Comparison of ENCODE assay signal across 8 cellular contexts in genomic region chr7:151381333-151382078, GRCh38. TPM values are rescaled to one million over a fixed set of nuclear protein-coding genes. Genes with fewer than 3 reads are reported as not detected.
DNase-seq lines count a peak whose midpoint lies in the region; TF ChIP-seq lines count a peak whose summit lies in the region.

No MANE protein-coding gene starts in this region.

- H3K4me1 ChIP-seq in endodermal cell (ENCODE audit: control insufficient read depth, insufficient read depth, low read length) (peaks cover 3% of the 10 kb centered on the region), sigmoid colon (peaks cover 0 to 20% (median 18%) of the 10 kb centered on the region in 4 donors)

- H3K27ac ChIP-seq in VCaP (peak overlapping the region; percentile 4; the same call in 1 of the 2 replicates), endodermal cell (ENCODE audit: low read depth, low read length) (no peak overlapping the region), sigmoid colon (peak overlapping the region in 1 of 4 donors; percentile 23)

- TF ChIP-seq CTCF in GM20000 (IDR thresholded peaks at IDR 0.05; ENCODE audit: extremely low read depth, missing control alignments) (no peak), VCaP (conservative IDR thresholded peaks at IDR 0.05) (no peak), endodermal cell (conservative IDR thresholded peaks at IDR 0.05) (no peak), sigmoid colon (IDR thresholded peaks at IDR 0.05) (no peak)

- no peaks in the 10 kb centered on the region for H3K9me3 Mint-ChIP-seq in endodermal cell

- no peak overlapping the region for H3K27ac Mint-ChIP-seq in endodermal cell

- 28 to 37% methylated on average over 28 to 83 of the region's 83 CpGs for WGBS in endodermal cell (ENCODE audit: insufficient coverage in 1 of 2, insufficient read length in 1 of 2), 2 experiments
- WGBS in sigmoid colon, 2 donors = 4% methylated on average over 83 of the region's 83 CpGs

- H3K9me3 ChIP-seq in endodermal cell (ENCODE audit: control insufficient read depth, low read length) (no peaks in the 10 kb centered on the region), sigmoid colon (no peaks in the 10 kb centered on the region)

- H3K36me3 Mint-ChIP-seq in endodermal cell (ENCODE audit: low read depth) = peaks cover 63% of the 10 kb centered on the region

- H3K4me3 Mint-ChIP-seq in endodermal cell = peak overlapping the region; percentile 40

- H3K27me3 Mint-ChIP-seq in endodermal cell (ENCODE audit: insufficient read depth) = peaks cover 28% of the 10 kb centered on the region

- TF ChIP-seq POLR2A in sigmoid colon (IDR thresholded peaks at IDR 0.05) = no peak

- no peak for TF ChIP-seq EP300 in sigmoid colon (IDR thresholded peaks at IDR 0.05)

- peak; percentile 74 for DNase-seq in GM20000 (ENCODE audit: low spot score)
- DNase-seq in endodermal cell = peak; percentile 87
- no peak for DNase-seq in sigmoid colon
- DNase-seq in A172 (ENCODE audit: low spot score) = no peak
- DNase-seq in NCI-H187 (lab: John Stamatoyannopoulos, UW) = no peak
- no peak for DNase-seq in SHP77 treated with DMSO at 0.1 percent for 48 hours (lab: John Stamatoyannopoulos, UW)
- DNase-seq in HPDE6-E6E7 (ENCODE audit: extremely low spot score) = no peak

- no peak overlapping the region for H3K9ac ChIP-seq in endodermal cell (ENCODE audit: extremely low read depth, low read length, poor library complexity, severe bottlenecking)

- H3K4me3 ChIP-seq in endodermal cell (ENCODE audit: low read length) = no peak overlapping the region
- peak overlapping the region in 3 of 4 donors; percentile 31 to 45 (median 39) for H3K4me3 ChIP-seq in sigmoid colon

- intact Hi-C loops in sigmoid colon (cut with DNase I) = no loop called here

- peaks cover 10% of the 10 kb centered on the region for H3K4me1 Mint-ChIP-seq in endodermal cell

- peaks cover 13% of the 10 kb centered on the region for H3K36me3 ChIP-seq in endodermal cell (ENCODE audit: control insufficient read depth, insufficient read depth, low read length)
- peaks cover 9 to 34% (median 10%) of the 10 kb centered on the region in 4 donors for H3K36me3 ChIP-seq in sigmoid colon

- H3K27me3 ChIP-seq in endodermal cell (ENCODE audit: control insufficient read depth, insufficient read depth, low read length, poor library complexity, severe bottlenecking) (peaks cover 29% of the 10 kb centered on the region), sigmoid colon (peaks cover 12 to 32% (median 18%) of the 10 kb centered on the region in 3 donors)

RNA-seq across cellular contexts. Expression of gene WDR86, which starts 28.3 kb away (rescaled TPM):
- 10 to 100 TPM; 83.3 to 94.2 TPM for total RNA-seq in endodermal cell
- 19.3 TPM for polyA plus RNA-seq in endodermal cell (2013, experiment 1 of 2)
- polyA plus RNA-seq in endodermal cell (2013, experiment 2 of 2) = 21.2 TPM
- total RNA-seq in sigmoid colon = 10 to 100 TPM; 14.4 to 23.8 (median 16.9) TPM
- polyA plus RNA-seq in sigmoid colon = 1 to 10 TPM in 2 of 3 donors, under 1 TPM in 1; 0.46 to 4.2 (median 2.1) TPM
- total RNA-seq in A172 (2014; rRNA removed; shearing (Covaris generic)) = 0.10 TPM in 1 of 2 replicates, not detected in the other

RNA-seq across cellular contexts. Expression of gene NUB1, which starts 39.9 kb away (rescaled TPM):
- 10 to 100 TPM; 50.2 to 64.7 TPM for total RNA-seq in endodermal cell
- 49.7 TPM for polyA plus RNA-seq in endodermal cell (2013, experiment 1 of 2)
- polyA plus RNA-seq in endodermal cell (2013, experiment 2 of 2) = 48.8 TPM
- 10 to 100 TPM; 49.8 to 73.8 (median 64.5) TPM for total RNA-seq in sigmoid colon
- 10 to 100 TPM; 36.6 to 50.1 (median 43.2) TPM for polyA plus RNA-seq in sigmoid colon
- total RNA-seq in A172 (2014; rRNA removed; shearing (Covaris generic)) = 48.5 and 58.0 TPM in 2 replicates

RNA-seq across cellular contexts. Expression of gene CRYGN, which starts 58.4 kb away (rescaled TPM):
- 1 to 10 TPM; 2.3 to 4.4 TPM for total RNA-seq in endodermal cell
- 0.61 TPM for polyA plus RNA-seq in endodermal cell (2013, experiment 1 of 2)
- not detected for polyA plus RNA-seq in endodermal cell (2013, experiment 2 of 2)
- total RNA-seq in sigmoid colon = 1 to 10 TPM in 2 of 4 donors, not detected in 2; 1.4 to 1.8 TPM
- under 1 TPM in 2 of 3 donors, not detected in 1; 0.17 to 0.60 TPM for polyA plus RNA-seq in sigmoid colon
- total RNA-seq in A172 (2014; rRNA removed; shearing (Covaris generic)) = 1.2 TPM in 1 of 2 replicates, not detected in the other

Comparison
In these comparisons a context has a peak if more than half of its experiments do, and no peak if none do; other contexts are left out.
1. DNase-seq: peak in GM20000 (single experiment) and endodermal cell (single experiment); none in sigmoid colon (single experiment), A172 (single experiment), NCI-H187 (0 of 2), SHP77 treated with DMSO at 0.1 percent for 48 hours (single experiment) and HPDE6-E6E7 (single experiment).
2. RNA of gene WDR86, which starts 28.3 kb away (total RNA-seq): 83.3 to 94.2 TPM in endodermal cell and 14.4 to 23.8 TPM in sigmoid colon; 0.10 TPM in A172; every median in the first group is over 10 times any median in the second.